Comparison of ENCODE assay signal across 8 cellular contexts in genomic region chr6:26199773-26200728, GRCh38.
A peak's percentile ranks its signal among the peaks of the same experiment; 100 is the strongest.
DNase-seq lines count a peak whose midpoint lies in the region; ATAC-seq and TF ChIP-seq lines count a peak whose summit lies in the region.

No MANE protein-coding gene starts in this region.

- peak overlapping the region; percentile 97 for H3K27ac Mint-ChIP-seq in activated T-helper 2 cell treated with anti-CD3 and anti-CD28 coated beads, Interferon-gamma antibody, Interleukin-2, Interleukin-4, amounts not matched to agents 10 μg/mL and 5 μg/mL and 100 μg/mL, durations not matched to agents 14 hours and 24 hours and 36 hours
- H3K27ac Mint-ChIP-seq in stimulated activated naive CD8-positive, alpha-beta T cell treated with anti-CD3 and anti-CD28 coated beads, Interleukin-15, amount 100 ng/mL, for 72 hours = peak overlapping the region; percentile 98 to 100

- H3K4me1 ChIP-seq in DOHH2 (ENCODE audit: control insufficient read depth, low read length) (peaks cover 62% of the 10 kb centered on the region), Loucy (ENCODE audit: insufficient read depth, low read length, poor library complexity, severe bottlenecking) (peaks cover 39% of the 10 kb centered on the region), iPS-15b (ENCODE audit: control insufficient read depth, insufficient read depth, low read length) (peaks cover 8% of the 10 kb centered on the region)

- H3K4me2 ChIP-seq in DOHH2 (ENCODE audit: low read length) = peak overlapping the region; percentile 79
- peak overlapping the region; percentile 88 for H3K4me2 ChIP-seq in Loucy (ENCODE audit: low read depth, low read length, poor library complexity, severe bottlenecking)

- no peaks in the 10 kb centered on the region for H3K9me3 Mint-ChIP-seq in activated T-helper 2 cell treated with anti-CD3 and anti-CD28 coated beads, Interferon-gamma antibody, Interleukin-2, Interleukin-4, amounts not matched to agents 10 μg/mL and 5 μg/mL and 100 μg/mL, durations not matched to agents 14 hours and 24 hours and 36 hours
- H3K9me3 Mint-ChIP-seq in stimulated activated naive CD8-positive, alpha-beta T cell treated with anti-CD3 and anti-CD28 coated beads, Interleukin-15, amount 100 ng/mL, for 72 hours = no peaks in the 10 kb centered on the region

- H3K4me3 ChIP-seq in DOHH2 (ENCODE audit: low read length) (peak overlapping the region; percentile 94), Loucy (ENCODE audit: low read length, poor library complexity, severe bottlenecking) (peak overlapping the region; percentile 89), iPS-15b (ENCODE audit: low read depth, low read length) (peak overlapping the region; percentile 58)

- peaks cover 43% of the 10 kb centered on the region for H3K4me1 Mint-ChIP-seq in activated T-helper 2 cell treated with anti-CD3 and anti-CD28 coated beads, Interferon-gamma antibody, Interleukin-2, Interleukin-4, amounts not matched to agents 10 μg/mL and 5 μg/mL and 100 μg/mL, durations not matched to agents 14 hours and 24 hours and 36 hours (ENCODE audit: low read depth)
- H3K4me1 Mint-ChIP-seq in stimulated activated naive CD8-positive, alpha-beta T cell treated with anti-CD3 and anti-CD28 coated beads, Interleukin-15, amount 100 ng/mL, for 72 hours = peaks cover 72% of the 10 kb centered on the region

- H3K27ac ChIP-seq in DOHH2 (ENCODE audit: low read depth, low read length) = peak overlapping the region; percentile 95

- no peaks in the 10 kb centered on the region for H3K27me3 Mint-ChIP-seq in activated T-helper 2 cell treated with anti-CD3 and anti-CD28 coated beads, Interferon-gamma antibody, Interleukin-2, Interleukin-4, amounts not matched to agents 10 μg/mL and 5 μg/mL and 100 μg/mL, durations not matched to agents 14 hours and 24 hours and 36 hours (ENCODE audit: low read depth)
- no peaks in the 10 kb centered on the region for H3K27me3 Mint-ChIP-seq in stimulated activated naive CD8-positive, alpha-beta T cell treated with anti-CD3 and anti-CD28 coated beads, Interleukin-15, amount 100 ng/mL, for 72 hours

- H3K79me2 ChIP-seq in DOHH2 (ENCODE audit: control insufficient read depth, low read length) (peaks cover 6% of the 10 kb centered on the region), Loucy (ENCODE audit: insufficient read depth, low read length) (peaks cover 16% of the 10 kb centered on the region)

- no peaks in the 10 kb centered on the region for H4K20me1 ChIP-seq in DOHH2 (ENCODE audit: control insufficient read depth, insufficient read depth, low read depth, low read length)
- peaks cover 12% of the 10 kb centered on the region for H4K20me1 ChIP-seq in Loucy (ENCODE audit: insufficient read depth, low read length, poor library complexity, severe bottlenecking)

- no peaks in the 10 kb centered on the region for H3K9me2 ChIP-seq in DOHH2 (replicated peaks; ENCODE audit: control insufficient read depth, low read length)
- H3K9me2 ChIP-seq in Loucy (replicated peaks; ENCODE audit: low read depth, low read length) = no peaks in the 10 kb centered on the region

- H3K9ac ChIP-seq in Loucy (ENCODE audit: low read depth, low read length, poor library complexity, severe bottlenecking) (peak overlapping the region; percentile 98), iPS-15b (ENCODE audit: low read depth, low read length) (peak overlapping the region; percentile 98)

- H3K36me3 Mint-ChIP-seq in activated T-helper 2 cell treated with anti-CD3 and anti-CD28 coated beads, Interferon-gamma antibody, Interleukin-2, Interleukin-4, amounts not matched to agents 10 μg/mL and 5 μg/mL and 100 μg/mL, durations not matched to agents 14 hours and 24 hours and 36 hours (ENCODE audit: low read depth) = peaks cover 6% of the 10 kb centered on the region

- peak; percentile 21 for ATAC-seq in stimulated activated naive CD8-positive, alpha-beta T cell treated with anti-CD3 and anti-CD28 coated beads, Interleukin-15, amount 100 ng/mL, for 72 hours
- no peak for ATAC-seq in HG03354 (IDR thresholded peaks at IDR 0.05; ENCODE audit: poor library complexity, severe bottlenecking, unreplicated experiment)

- H3K36me3 ChIP-seq in DOHH2 (ENCODE audit: control insufficient read depth, low read length) (peaks cover 33% of the 10 kb centered on the region), Loucy (ENCODE audit: insufficient read depth, low read length) (no peaks in the 10 kb centered on the region), iPS-15b (ENCODE audit: control insufficient read depth, insufficient read depth, low read length) (no peaks in the 10 kb centered on the region)

- intact Hi-C loops in activated T-helper 2 cell treated with anti-CD3 and anti-CD28 coated beads, Interferon-gamma antibody, Interleukin-2, Interleukin-4, amounts not matched to agents 10 μg/mL and 5 μg/mL and 100 μg/mL, durations not matched to agents 14 hours and 24 hours and 36 hours (cut with micrococcal nuclease) = loop anchor here (1.0 to 10.0 kb wide), 8 partner anchors 12 to 1635 kb away; a partner anchor contains a TSS

- DNase-seq in activated T-helper 2 cell treated with anti-CD3 and anti-CD28 coated beads, Interferon-gamma antibody, Interleukin-2, Interleukin-4, amounts not matched to agents 10 μg/mL and 5 μg/mL and 100 μg/mL, durations not matched to agents 14 hours and 24 hours and 36 hours (ENCODE audit: low spot score) = no peak
- peak in 1 of 2 donors; percentile 91 for DNase-seq in stimulated activated naive CD8-positive, alpha-beta T cell treated with anti-CD3 and anti-CD28 coated beads, Interleukin-15, amount 100 ng/mL, for 72 hours
- DNase-seq in pons (ENCODE audit: low spot score) (no peak), NCI-H1048 (lab: John Stamatoyannopoulos, UW) (no peak)

- H3F3A ChIP-seq in DOHH2 (ENCODE audit: control insufficient read depth, insufficient read depth) (peaks cover 74% of the 10 kb centered on the region), Loucy (ENCODE audit: low read depth) (peaks cover 20% of the 10 kb centered on the region)

- H3K4me3 Mint-ChIP-seq in activated T-helper 2 cell treated with anti-CD3 and anti-CD28 coated beads, Interferon-gamma antibody, Interleukin-2, Interleukin-4, amounts not matched to agents 10 μg/mL and 5 μg/mL and 100 μg/mL, durations not matched to agents 14 hours and 24 hours and 36 hours (ENCODE audit: low read depth) = peak overlapping the region; percentile 97
- peak overlapping the region; percentile 80 to 92 for H3K4me3 Mint-ChIP-seq in stimulated activated naive CD8-positive, alpha-beta T cell treated with anti-CD3 and anti-CD28 coated beads, Interleukin-15, amount 100 ng/mL, for 72 hours

- TF ChIP-seq CTCF in DOHH2 (IDR thresholded peaks at IDR 0.05; ENCODE audit: low read depth, low read length, poor library complexity, severe bottlenecking) (no peak), Loucy (conservative IDR thresholded peaks at IDR 0.05; ENCODE audit: low read length) (no peak)

- H3K9me3 ChIP-seq in DOHH2 (ENCODE audit: control insufficient read depth, insufficient read depth, low read length) (no peaks in the 10 kb centered on the region), Loucy (ENCODE audit: insufficient read depth, low read depth, low read length) (no peaks in the 10 kb centered on the region), iPS-15b (ENCODE audit: control insufficient read depth, insufficient read depth, low read length) (no peaks in the 10 kb centered on the region)

- no peaks in the 10 kb centered on the region for H3K27me3 ChIP-seq in DOHH2 (ENCODE audit: control insufficient read depth, low read length)
- H3K27me3 ChIP-seq in Loucy (ENCODE audit: insufficient read depth, low read length, poor library complexity, severe bottlenecking) = no peaks in the 10 kb centered on the region
- no peaks in the 10 kb centered on the region for H3K27me3 ChIP-seq in iPS-15b (ENCODE audit: control insufficient read depth, insufficient read depth, low read length)

- no peak overlapping the region for H2AFZ ChIP-seq in Loucy (ENCODE audit: low read length)
